In genomic region chr1:32754282-32755097, GRCh38 we compare ENCODE assay signal across 8 cellular contexts. TPM values are rescaled to one million over a fixed set of nuclear protein-coding genes. Genes with fewer than 3 reads are reported as not detected.
A peak's percentile ranks its signal among the peaks of the same experiment; 100 is the strongest.
DNase-seq lines count a peak whose midpoint lies in the region; ATAC-seq, FAIRE-seq and TF ChIP-seq lines count a peak whose summit lies in the region.

No MANE protein-coding gene starts in this region.

- peak overlapping the region; percentile 10 for H3K27ac Mint-ChIP-seq in activated naive CD4-positive, alpha-beta T cell treated with anti-CD3 and anti-CD28 coated beads, Interleukin-2, amount 50 U/mL, for 24 hours

- peak overlapping the region; percentile 79 for H3K4me3 Mint-ChIP-seq in activated naive CD4-positive, alpha-beta T cell treated with anti-CD3 and anti-CD28 coated beads, Interleukin-2, amount 50 U/mL, for 24 hours

- no peak for DNase-seq in GM12891 (ENCODE audit: insufficient read length, low spot score)
- DNase-seq in NCI-H2171 treated with DMSO at 0.1 percent for 48 hours (lab: John Stamatoyannopoulos, UW) = peak; percentile 81
- DNase-seq in Right ventricle myocardium superior = no peak
- peak; percentile 78 for DNase-seq in retina

- H3K36me3 Mint-ChIP-seq in activated naive CD4-positive, alpha-beta T cell treated with anti-CD3 and anti-CD28 coated beads, Interleukin-2, amount 50 U/mL, for 24 hours = no peaks in the 10 kb centered on the region

- peak; percentile 92 for FAIRE-seq in GM12891 (lab: Jason Lieb, UNC)

- no peaks in the 10 kb centered on the region for H3K9me3 Mint-ChIP-seq in activated naive CD4-positive, alpha-beta T cell treated with anti-CD3 and anti-CD28 coated beads, Interleukin-2, amount 50 U/mL, for 24 hours

- peaks cover 27% of the 10 kb centered on the region for H3K4me1 Mint-ChIP-seq in activated naive CD4-positive, alpha-beta T cell treated with anti-CD3 and anti-CD28 coated beads, Interleukin-2, amount 50 U/mL, for 24 hours

- H3K27me3 Mint-ChIP-seq in activated naive CD4-positive, alpha-beta T cell treated with anti-CD3 and anti-CD28 coated beads, Interleukin-2, amount 50 U/mL, for 24 hours = no peaks in the 10 kb centered on the region

- intact Hi-C loops in Right ventricle myocardium superior (cut with DNase I) = no loop called here

- ATAC-seq in Right ventricle myocardium superior (ENCODE audit: poor library complexity) (peak; percentile 30), GM18520 (IDR thresholded peaks at IDR 0.05; ENCODE audit: unreplicated experiment) (no peak), HG02852 (IDR thresholded peaks at IDR 0.05; ENCODE audit: unreplicated experiment) (no peak), HG02981 (IDR thresholded peaks at IDR 0.05; ENCODE audit: unreplicated experiment) (no peak)

- TF ChIP-seq POLR2A in GM12891 (IDR thresholded peaks at IDR 0.05; ENCODE audit: low read depth, low read length) = no peak

TF ChIP-seq in GM12891, 5 proteins besides CTCF, POLR2A, EP300 and RAD21:
- TF ChIP-seq SPI1 (IDR thresholded peaks at IDR 0.05; ENCODE audit: low read depth, low read length) (no peak), POU2F2 (IDR thresholded peaks at IDR 0.05; ENCODE audit: low read depth, low read length) (peak; percentile 78)

RNA-seq across cellular contexts. Expression of gene SYNC, which starts 51.9 kb away (rescaled TPM):
- not detected for polyA plus RNA-seq in GM12891 (2012; ENCODE audit: low read depth, missing spikeins)
- total RNA-seq in Right ventricle myocardium superior = 22.1 TPM

Comparison
In these comparisons a context has a peak if more than half of its experiments do, and no peak if none do; other contexts are left out.
1. DNase-seq: peak in NCI-H2171 treated with DMSO at 0.1 percent for 48 hours (single experiment) and retina (single experiment); none in GM12891 (single experiment) and Right ventricle myocardium superior (single experiment).